ENCODE assay signal across 37 cellular contexts in the genomic region with DNA sequence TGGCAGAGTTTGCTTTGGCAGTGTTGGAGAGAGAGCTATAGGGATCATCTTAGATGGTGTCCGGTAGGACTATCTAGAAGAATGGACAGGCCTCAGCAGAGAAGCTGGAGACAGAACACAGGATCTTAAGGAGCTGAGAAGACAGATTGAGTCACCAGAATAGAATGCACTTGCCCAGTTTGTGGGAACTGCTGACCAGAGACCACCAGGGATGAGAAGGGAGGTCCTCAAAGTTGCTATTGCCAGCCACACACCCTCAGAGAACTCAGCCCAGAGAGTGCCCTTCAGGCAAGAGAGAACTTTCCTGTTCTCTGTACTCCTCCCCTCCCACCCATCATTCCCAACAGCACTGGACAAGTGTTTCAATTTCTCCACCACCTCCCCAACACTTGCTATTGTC. TPM values are rescaled to one million over a fixed set of nuclear protein-coding genes. Genes with fewer than 3 reads are reported as not detected.
"Had no signal": no experiment of that assay in that cellular context is flagged by ENCODE, and none has a peak within 500 bp of the region (broad histone marks: within the 10 kb centered on the region; RNA-seq: fewer than 3 reads in every experiment).

No MANE protein-coding gene starts in this region.

- DNase-seq: activated CD4-positive, alpha-beta T cell treated with anti-CD3 and anti-CD28 coated beads for 48 hours; activated CD4-positive, alpha-beta T cell treated with anti-CD3 and anti-CD28 coated beads, Interleukin-2, amount 50 U/mL, for 48 hours; activated CD8-positive, alpha-beta memory T cell treated with anti-CD3 and anti-CD28 coated beads for 24 hours; activated effector memory CD4-positive, alpha-beta T cell treated with Interleukin-2 at 50 U/mL for 16 hours; activated naive CD4-positive, alpha-beta T cell treated with Interleukin-2 at 50 U/mL for 16 hours; adrenal gland; central memory CD4-positive, alpha-beta T cell; dermis blood vessel endothelial cell; effector CD4-positive, alpha-beta T cell; esophagus squamous epithelium; foreskin fibroblast; head of caudate nucleus; hypothalamus; immature natural killer cell; lower lobe of right lung; mucosa of descending colon; posterior cingulate gyrus; right cardiac atrium; stimulated activated CD4-positive, alpha-beta T cell treated with anti-CD3 and anti-CD28 coated beads, Interleukin-12 subunit alpha, Interleukin-12 subunit beta, amount 100 ng/mL, for 4 hours; stimulated activated CD4-positive, alpha-beta T cell treated with anti-CD3 and anti-CD28 coated beads, Interleukin-4, amount 100 ng/mL, for 1 hour; T-helper 17 cell; T1000; uterus; WERI-Rb-1 had no signal

- H3K36me3 Mint-ChIP-seq: immature natural killer cell; stimulated activated effector memory CD8-positive, alpha-beta T cell treated with anti-CD3 and anti-CD28 coated beads, Interleukin-12 subunit alpha, Interleukin-12 subunit beta, amount 100 ng/mL, for 72 hours; type B pancreatic cell had no signal

- H3K27ac ChIP-seq: epithelial cell of prostate, lower lobe of right lung, WERI-Rb-1 had no signal

- H3K36me3 ChIP-seq: adrenal gland, esophagus squamous epithelium, lower lobe of right lung, uterus, WERI-Rb-1 had no signal

- H3K4me3 Mint-ChIP-seq: activated naive CD8-positive, alpha-beta T cell; immature natural killer cell; nephron; stimulated activated effector memory CD8-positive, alpha-beta T cell treated with anti-CD3 and anti-CD28 coated beads, Interleukin-12 subunit alpha, Interleukin-12 subunit beta, amount 100 ng/mL, for 72 hours; stimulated activated naive CD8-positive, alpha-beta T cell treated with anti-CD3 and anti-CD28 coated beads, Interleukin-15, Interleukin-2, amounts not matched to agents 100 ng/mL and 50 ng/mL, for 24 hours; T-helper 17 cell; type B pancreatic cell had no signal

- H3K27me3 ChIP-seq: adrenal gland, uterus had no signal

- H3K4me3 ChIP-seq: adrenal gland, esophagus squamous epithelium, lower lobe of right lung, mucosa of descending colon, uterus had no signal

- H3K27ac Mint-ChIP-seq: activated naive CD8-positive, alpha-beta T cell; immature natural killer cell; stimulated activated effector memory CD8-positive, alpha-beta T cell treated with anti-CD3 and anti-CD28 coated beads, Interleukin-12 subunit alpha, Interleukin-12 subunit beta, amount 100 ng/mL, for 72 hours; stimulated activated naive CD8-positive, alpha-beta T cell treated with anti-CD3 and anti-CD28 coated beads, Interleukin-15, Interleukin-2, amounts not matched to agents 100 ng/mL and 50 ng/mL, for 24 hours; T-helper 17 cell; type B pancreatic cell had no signal

- H3K9me3 Mint-ChIP-seq: immature natural killer cell; stimulated activated effector memory CD8-positive, alpha-beta T cell treated with anti-CD3 and anti-CD28 coated beads, Interleukin-12 subunit alpha, Interleukin-12 subunit beta, amount 100 ng/mL, for 72 hours; stimulated activated naive CD8-positive, alpha-beta T cell treated with anti-CD3 and anti-CD28 coated beads, Interleukin-15, Interleukin-2, amounts not matched to agents 100 ng/mL and 50 ng/mL, for 24 hours; type B pancreatic cell had no signal

- H3K4me1 Mint-ChIP-seq: immature natural killer cell; nephron; stimulated activated effector memory CD8-positive, alpha-beta T cell treated with anti-CD3 and anti-CD28 coated beads, Interleukin-12 subunit alpha, Interleukin-12 subunit beta, amount 100 ng/mL, for 72 hours; T-helper 17 cell had no signal

- ATAC-seq: activated CD4-positive, CD25-positive, alpha-beta regulatory T cell treated with anti-CD3 and anti-CD28 coated beads, Interleukin-2, amount 50 U/mL, for 24 hours; left lobe of liver; lower lobe of right lung; mucosa of descending colon; stimulated activated effector memory CD8-positive, alpha-beta T cell treated with anti-CD3 and anti-CD28 coated beads, Interleukin-12 subunit alpha, Interleukin-12 subunit beta, amount 100 ng/mL, for 72 hours; T-helper 17 cell had no signal

RNA-seq across cellular contexts. Expression of gene GALNTL5, which starts 43.9 kb away (rescaled TPM):
- total RNA-seq: adrenal gland, astrocyte, dermis blood vessel endothelial cell, esophagus squamous epithelium, kidney epithelial cell, left lobe of liver, lower lobe of right lung, mesenteric fat pad, mucosa of descending colon, osteoblast, subcutaneous adipose tissue, T-helper 17 cell, uterus had no signal
